13 cellular contexts compared by ENCODE assay signal in the genomic region with DNA sequence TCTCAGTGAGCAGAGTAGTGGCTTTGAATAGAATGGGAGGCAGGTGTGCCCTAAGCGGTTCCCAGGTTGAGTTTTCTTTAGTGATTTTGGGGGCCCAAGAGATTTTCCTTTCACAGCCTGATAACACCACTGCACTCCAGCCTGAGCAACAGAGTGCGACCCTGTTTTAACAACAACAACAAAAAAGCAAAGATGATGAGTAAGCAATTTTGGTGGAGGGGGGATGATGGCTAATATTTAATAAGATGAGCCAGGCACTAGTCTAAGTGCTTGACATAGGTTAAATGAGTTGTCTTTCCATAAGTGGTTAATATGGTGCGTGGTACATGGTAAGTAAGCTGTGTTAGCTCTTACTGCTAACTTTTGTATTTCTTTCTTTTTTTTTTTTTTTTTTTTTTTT. TPM values are rescaled to one million over a fixed set of nuclear protein-coding genes. Genes with fewer than 3 reads are reported as not detected.
DNase-seq lines count a peak whose midpoint lies in the region; ATAC-seq and TF ChIP-seq lines count a peak whose summit lies in the region.
"Had no signal": no experiment of that assay in that cellular context is flagged by ENCODE, and none has a peak within 500 bp of the region (broad histone marks: within the 10 kb centered on the region; RNA-seq: fewer than 3 reads in every experiment).

No MANE protein-coding gene starts in this region.

- POLR2A ChIA-PET in IMR-90 (lab: Charles Lee; ENCODE audit: unreplicated experiment) = interaction anchor here (0.7 kb wide), 1 partner anchor 107 kb away, joined by 7 read pairs; no protein-coding TSS in a partner anchor

- H3K4ac ChIP-seq in IMR-90 (ENCODE audit: low read depth, low read length) (no peak overlapping the region), trophoblast cell (ENCODE audit: low read depth, low read length) (peak overlapping the region; percentile 49)

- no peak overlapping the region for H3K27ac Mint-ChIP-seq in activated CD4-positive, alpha-beta T cell treated with anti-CD3 and anti-CD28 coated beads, Interleukin-2, amount 10 ng/mL, durations not matched to agents 24 days and 14 days
- H3K27ac Mint-ChIP-seq in effector memory CD8-positive, alpha-beta T cell = peak overlapping the region; percentile 89 to 90
- H3K27ac Mint-ChIP-seq: activated CD8-positive, alpha-beta memory T cell treated with anti-CD3 and anti-CD28 coated beads, Interleukin-2, amount 10 ng/mL, durations not matched to agents 7 days and 5 days had no signal

- H3K4me3 Mint-ChIP-seq in activated CD4-positive, alpha-beta T cell treated with anti-CD3 and anti-CD28 coated beads, Interleukin-2, amount 10 ng/mL, durations not matched to agents 24 days and 14 days = peak overlapping the region; percentile 28
- H3K4me3 Mint-ChIP-seq in effector memory CD8-positive, alpha-beta T cell = peak overlapping the region in 1 of 2 donors; percentile 97
- H3K4me3 Mint-ChIP-seq: activated CD8-positive, alpha-beta memory T cell treated with anti-CD3 and anti-CD28 coated beads, Interleukin-2, amount 10 ng/mL, durations not matched to agents 7 days and 5 days had no signal

- CTCF ChIA-PET in IMR-90 (lab: Yijun Ruan, JAX) = no interaction called here

- H3K23ac ChIP-seq in IMR-90 (ENCODE audit: low read depth, low read length) = no peak overlapping the region; the same call in 1 of the 2 replicates
- no peak overlapping the region for H3K23ac ChIP-seq in trophoblast cell (ENCODE audit: low read length)

- TF ChIP-seq RAD21 in IMR-90 (IDR thresholded peaks at IDR 0.05; ENCODE audit: low read length) = no peak

- no peak for DNase-seq in activated CD4-positive, alpha-beta T cell treated with anti-CD3 and anti-CD28 coated beads, Interleukin-2, amount 10 ng/mL, durations not matched to agents 24 days and 14 days
- no peak for DNase-seq in activated CD4-positive, alpha-beta T cell treated with anti-CD3 and anti-CD28 coated beads for 4 hours
- DNase-seq in IMR-90 = no peak
- no peak for DNase-seq in effector memory CD8-positive, alpha-beta T cell
- no peak for DNase-seq in trophoblast cell
- no peak for DNase-seq in central memory CD4-positive, alpha-beta T cell
- no peak for DNase-seq in foreskin keratinocyte
- DNase-seq in left lobe of liver (ENCODE audit: low spot score) = no peak
- DNase-seq: activated CD8-positive, alpha-beta memory T cell treated with anti-CD3 and anti-CD28 coated beads, Interleukin-2, amount 10 ng/mL, durations not matched to agents 7 days and 5 days; head of caudate nucleus; left cardiac atrium; stomach had no signal

- H2BK120ac ChIP-seq in IMR-90 (ENCODE audit: low read depth, low read length) = no peak overlapping the region
- no peak overlapping the region for H2BK120ac ChIP-seq in trophoblast cell (ENCODE audit: insufficient read depth, low read length, poor library complexity)

- no peak overlapping the region for H4K8ac ChIP-seq in IMR-90 (ENCODE audit: low read depth in 2 of 2, low read length in 2 of 2)
- no peak overlapping the region for H4K8ac ChIP-seq in trophoblast cell (ENCODE audit: low read depth, low read length)

- H3K27me3 ChIP-seq in IMR-90 (ENCODE audit: control insufficient read depth, insufficient read depth, low read length) (no peaks in the 10 kb centered on the region), trophoblast cell (ENCODE audit: insufficient read depth, low read length) (no peaks in the 10 kb centered on the region), foreskin keratinocyte (no peaks in the 10 kb centered on the region)
- H3K27me3 ChIP-seq: stomach had no signal

- no peak overlapping the region for H3K14ac ChIP-seq in IMR-90 (replicated peaks; ENCODE audit: low read depth, low read length)
- no peak overlapping the region for H3K14ac ChIP-seq in trophoblast cell (ENCODE audit: low read length)

- H3K79me2 ChIP-seq in trophoblast cell (ENCODE audit: control insufficient read depth, insufficient read depth, low read length, poor library complexity) = peaks cover 11% of the 10 kb centered on the region

- H2BK12ac ChIP-seq in trophoblast cell (ENCODE audit: low read length) = no peak overlapping the region

- in situ Hi-C loops in IMR-90 (cut with MboI; ENCODE audit: low sequenced_read_pairs) = no loop called here

- ATAC-seq in IMR-90 (ENCODE audit: low read depth) (no peak), foreskin keratinocyte (no peak), left lobe of liver (no peak)
- no peak for ATAC-seq in effector memory CD8-positive, alpha-beta T cell (replicated peaks)
- ATAC-seq: activated CD8-positive, alpha-beta memory T cell treated with anti-CD3 and anti-CD28 coated beads, Interleukin-2, amount 10 ng/mL, durations not matched to agents 7 days and 5 days; left cardiac atrium had no signal

- H3K4me1 ChIP-seq in IMR-90 (ENCODE audit: control insufficient read depth, insufficient read depth, low read length) = peaks cover 2% of the 10 kb centered on the region
- peaks cover 2 to 4% of the 10 kb centered on the region in 2 experiments for H3K4me1 ChIP-seq in trophoblast cell (ENCODE audit: control insufficient read depth in 1 of 2, insufficient read depth in 2 of 2, low read length in 2 of 2)
- H3K4me1 ChIP-seq in foreskin keratinocyte = no peaks in the 10 kb centered on the region

- H3K9ac ChIP-seq in IMR-90 (ENCODE audit: low read depth, low read length) (no peak overlapping the region), trophoblast cell (ENCODE audit: low read length) (no peak overlapping the region)

- no peak overlapping the region for H2BK15ac ChIP-seq in IMR-90 (ENCODE audit: low read depth, low read length)

- H3K4me3 ChIP-seq in IMR-90 (ENCODE audit: insufficient read depth, low read depth, low read length) = no peak overlapping the region
- no peak overlapping the region for H3K4me3 ChIP-seq in trophoblast cell (ENCODE audit: low read depth, low read length)

- TF ChIP-seq CTCF in IMR-90 (conservative IDR thresholded peaks at IDR 0.05; ENCODE audit: low read depth, low read length) (no peak), foreskin keratinocyte (conservative IDR thresholded peaks at IDR 0.05) (no peak)

- H2AK9ac ChIP-seq in IMR-90 (replicated peaks; ENCODE audit: low read depth, low read length, poor library complexity) = no peak overlapping the region

- no peak overlapping the region for H4K5ac ChIP-seq in IMR-90 (ENCODE audit: low read depth, low read length)

- intact Hi-C loops in activated CD4-positive, alpha-beta T cell treated with anti-CD3 and anti-CD28 coated beads, Interleukin-2, amount 10 ng/mL, durations not matched to agents 24 days and 14 days (cut with micrococcal nuclease) = no loop called here
- intact Hi-C loops in IMR-90 (cut with micrococcal nuclease) = no loop called here

- no peak overlapping the region for H4K12ac ChIP-seq in trophoblast cell (ENCODE audit: low read depth, low read length)

- H2AFZ ChIP-seq in IMR-90 (replicated peaks; ENCODE audit: low read length, poor library complexity) (no peak overlapping the region), trophoblast cell (ENCODE audit: insufficient read depth, low read length, poor library complexity) (no peak overlapping the region)

- H2BK5ac ChIP-seq in IMR-90 (ENCODE audit: low read depth, low read length, poor library complexity, severe bottlenecking) (no peak overlapping the region), trophoblast cell (ENCODE audit: low read depth, low read length, poor library complexity) (no peak overlapping the region)

- H4K20me1 ChIP-seq in IMR-90 (ENCODE audit: insufficient read depth, low read length) = no peaks in the 10 kb centered on the region; the same call in none of the 2 replicates

- no peak overlapping the region for H3K18ac ChIP-seq in IMR-90 (ENCODE audit: low read depth, low read length)
- H3K18ac ChIP-seq in trophoblast cell (ENCODE audit: low read length) = no peak overlapping the region

- H3K9me1 ChIP-seq in IMR-90 (ENCODE audit: insufficient read depth, low read length) = peaks cover 15% of the 10 kb centered on the region; the same call in 1 of the 2 replicates

- peaks cover 7% of the 10 kb centered on the region for H3K27me3 Mint-ChIP-seq in activated CD4-positive, alpha-beta T cell treated with anti-CD3 and anti-CD28 coated beads, Interleukin-2, amount 10 ng/mL, durations not matched to agents 24 days and 14 days
- H3K27me3 Mint-ChIP-seq in effector memory CD8-positive, alpha-beta T cell = no peaks in the 10 kb centered on the region

- H3K56ac ChIP-seq in IMR-90 (ENCODE audit: extremely low read depth, insufficient read depth, low read length) = no peak overlapping the region

- BruUV-seq in IMR-90 (replicated peaks; lab: Mats Ljungman, UMichigan) = no TSS peak

- H3K36me3 Mint-ChIP-seq in activated CD4-positive, alpha-beta T cell treated with anti-CD3 and anti-CD28 coated beads, Interleukin-2, amount 10 ng/mL, durations not matched to agents 24 days and 14 days (ENCODE audit: low read depth) = peaks cover 2% of the 10 kb centered on the region
- H3K36me3 Mint-ChIP-seq in effector memory CD8-positive, alpha-beta T cell (ENCODE audit: insufficient read depth) = peaks cover 6% of the 10 kb centered on the region

- H3K36me3 ChIP-seq in IMR-90 (ENCODE audit: control insufficient read depth, insufficient read depth, low read length) = peaks cover 7% of the 10 kb centered on the region
- H3K36me3 ChIP-seq in trophoblast cell (ENCODE audit: control insufficient read depth in 1 of 2, insufficient read depth in 2 of 2, low read length in 2 of 2) = peaks cover 5 to 9% of the 10 kb centered on the region in 2 experiments

- dilution Hi-C loops in IMR-90 (cut with HindIII; ENCODE audit: low sequenced_read_pairs, unreplicated experiment) = no loop called here

- H3K9me3 Mint-ChIP-seq in activated CD4-positive, alpha-beta T cell treated with anti-CD3 and anti-CD28 coated beads, Interleukin-2, amount 10 ng/mL, durations not matched to agents 24 days and 14 days = no peaks in the 10 kb centered on the region
- H3K9me3 Mint-ChIP-seq in effector memory CD8-positive, alpha-beta T cell = no peaks in the 10 kb centered on the region

- H3K27ac ChIP-seq in IMR-90 (ENCODE audit: insufficient read depth, low read length) = no peak overlapping the region
- H3K27ac ChIP-seq in trophoblast cell (ENCODE audit: low read depth, low read length) = no peak overlapping the region
- no peak overlapping the region for H3K27ac ChIP-seq in foreskin keratinocyte

- no peak overlapping the region for H4K91ac ChIP-seq in IMR-90 (ENCODE audit: insufficient read depth, low read depth, low read length)
- no peak overlapping the region for H4K91ac ChIP-seq in trophoblast cell (ENCODE audit: low read depth, low read length)

- H3K4me1 Mint-ChIP-seq in activated CD4-positive, alpha-beta T cell treated with anti-CD3 and anti-CD28 coated beads, Interleukin-2, amount 10 ng/mL, durations not matched to agents 24 days and 14 days = peaks cover 22% of the 10 kb centered on the region
- H3K4me1 Mint-ChIP-seq in effector memory CD8-positive, alpha-beta T cell (ENCODE audit: low read depth in 2 of 2) = peaks cover 20 to 30% of the 10 kb centered on the region in 2 donors

- WGBS in IMR-90 (ENCODE audit: extremely low coverage in 2 of 2, insufficient read length in 1 of 2), 2 experiments = no CpG with 5 or more reads among the region's 3 CpGs
- WGBS in trophoblast cell (ENCODE audit: extremely low coverage, insufficient coverage, insufficient read length) = no CpG with 5 or more reads among the region's 3 CpGs

- H2BK20ac ChIP-seq in IMR-90 (ENCODE audit: low read depth, low read length) = no peak overlapping the region

- H3K9me3 ChIP-seq in IMR-90 (ENCODE audit: control insufficient read depth, insufficient read depth, low read length) (no peaks in the 10 kb centered on the region), trophoblast cell (ENCODE audit: insufficient read depth, low read depth, low read length) (no peaks in the 10 kb centered on the region)
- H3K9me3 ChIP-seq: stomach had no signal

- no peak for TF ChIP-seq POLR2A in IMR-90 (IDR thresholded peaks at IDR 0.05; ENCODE audit: low read depth, low read length)

- H3K4me2 ChIP-seq in IMR-90 (ENCODE audit: low read depth, low read length) = no peak overlapping the region
- no peak overlapping the region for H3K4me2 ChIP-seq in trophoblast cell (ENCODE audit: low read length)

- peaks cover 21 to 62% of the 10 kb centered on the region in 2 experiments for H3K79me1 ChIP-seq in IMR-90 (ENCODE audit: low read depth in 1 of 2, low read length in 2 of 2)
- peaks cover 6% of the 10 kb centered on the region for H3K79me1 ChIP-seq in trophoblast cell (ENCODE audit: low read length)

- no peak overlapping the region for H2AK5ac ChIP-seq in IMR-90 (ENCODE audit: low read depth, low read length)
- no peak overlapping the region for H2AK5ac ChIP-seq in trophoblast cell (ENCODE audit: low read length)

RNA-seq across cellular contexts. Expression of gene RNPEP, which starts 2.0 kb away (rescaled TPM):
- total RNA-seq in activated CD4-positive, alpha-beta T cell treated with anti-CD3 and anti-CD28 coated beads, Interleukin-2, amount 10 ng/mL, durations not matched to agents 24 days and 14 days = 34.2 and 36.1 TPM in 2 replicates
- total RNA-seq in IMR-90 (2012; rRNA removed) = 39.7 and 49.8 TPM in 2 replicates
- polyA plus RNA-seq in IMR-90 (2012; rRNA removed) = 57.3 and 75.4 TPM in 2 replicates
- polyA plus RNA-seq in IMR-90 (2012; cell fraction: cytosol; rRNA removed) = 51.9 and 58.2 TPM in 2 replicates
- polyA plus RNA-seq in IMR-90 (2012; cell fraction: nucleus; rRNA removed; ENCODE audit: low replicate concordance) = 61.4 and 80.2 TPM in 2 replicates
- 43.6 and 45.1 TPM in 2 replicates for polyA plus RNA-seq in trophoblast cell (2013)
- 75.0 and 79.3 TPM in 2 replicates for total RNA-seq in foreskin keratinocyte
- polyA plus RNA-seq in foreskin keratinocyte = 82.4 and 97.4 TPM in 2 replicates
- 36.3 TPM for total RNA-seq in left lobe of liver

RNA-seq across cellular contexts. Expression of gene ELF3, which starts 25.9 kb away (rescaled TPM):
- 0.14 and 0.68 TPM in 2 replicates for total RNA-seq in activated CD4-positive, alpha-beta T cell treated with anti-CD3 and anti-CD28 coated beads, Interleukin-2, amount 10 ng/mL, durations not matched to agents 24 days and 14 days
- total RNA-seq in IMR-90 (2012; rRNA removed) = under 0.01 TPM in 1 of 2 replicates, not detected in the other
- polyA plus RNA-seq in IMR-90 (2012; rRNA removed) = 0.19 and 0.38 TPM in 2 replicates
- polyA plus RNA-seq in IMR-90 (2012; cell fraction: cytosol; rRNA removed) = 0.02 and 0.11 TPM in 2 replicates
- polyA plus RNA-seq in IMR-90 (2012; cell fraction: nucleus; rRNA removed; ENCODE audit: low replicate concordance) = 1.3 and 7.4 TPM in 2 replicates
- 35.9 and 38.6 TPM in 2 replicates for polyA plus RNA-seq in trophoblast cell (2013)
- 0.04 and 0.07 TPM in 2 replicates for total RNA-seq in foreskin keratinocyte
- 0.04 TPM in 1 of 2 replicates, not detected in the other for polyA plus RNA-seq in foreskin keratinocyte
- 16.2 TPM for total RNA-seq in left lobe of liver

RNA-seq across cellular contexts. Expression of gene TIMM17A, which starts 29.1 kb away (rescaled TPM):
- total RNA-seq in activated CD4-positive, alpha-beta T cell treated with anti-CD3 and anti-CD28 coated beads, Interleukin-2, amount 10 ng/mL, durations not matched to agents 24 days and 14 days = 119 and 122 TPM in 2 replicates
- total RNA-seq in IMR-90 (2012; rRNA removed) (87.3 and 114 TPM in 2 replicates), foreskin keratinocyte (63.6 and 66.4 TPM in 2 replicates), left lobe of liver (42.0 TPM)
- polyA plus RNA-seq in IMR-90 (2012; rRNA removed) (66.4 and 80.4 TPM in 2 replicates), foreskin keratinocyte (73.5 TPM in 2 replicates)
- 12.3 and 24.1 TPM in 2 replicates for polyA plus RNA-seq in IMR-90 (2012; cell fraction: cytosol; rRNA removed)
- polyA plus RNA-seq in IMR-90 (2012; cell fraction: nucleus; rRNA removed; ENCODE audit: low replicate concordance) = 11.6 and 52.0 TPM in 2 replicates
- polyA plus RNA-seq in trophoblast cell (2013) = 59.9 and 63.0 TPM in 2 replicates

RNA-seq across cellular contexts. Expression of gene LMOD1, which starts 38.1 kb away (rescaled TPM):
- not detected in 2 replicates for total RNA-seq in activated CD4-positive, alpha-beta T cell treated with anti-CD3 and anti-CD28 coated beads, Interleukin-2, amount 10 ng/mL, durations not matched to agents 24 days and 14 days
- total RNA-seq in IMR-90 (2012; rRNA removed) (44.4 and 53.2 TPM in 2 replicates), foreskin keratinocyte (not detected in 2 replicates), left lobe of liver (1.0 TPM)
- polyA plus RNA-seq in IMR-90 (2012; rRNA removed) (48.6 and 51.7 TPM in 2 replicates), foreskin keratinocyte (0.01 TPM in 1 of 2 replicates, not detected in the other)
- 25.9 and 44.1 TPM in 2 replicates for polyA plus RNA-seq in IMR-90 (2012; cell fraction: cytosol; rRNA removed)
- 52.3 and 60.1 TPM in 2 replicates for polyA plus RNA-seq in IMR-90 (2012; cell fraction: nucleus; rRNA removed; ENCODE audit: low replicate concordance)
- polyA plus RNA-seq in trophoblast cell (2013) = 3.2 TPM in 2 replicates
- total RNA-seq: A172; activated CD8-positive, alpha-beta memory T cell treated with anti-CD3 and anti-CD28 coated beads, Interleukin-2, amount 10 ng/mL, durations not matched to agents 7 days and 5 days had no signal

Comparison
In these comparisons a context has a peak if more than half of its experiments do, and no peak if none do; other contexts are left out.
1. RNA of gene ELF3, which starts 25.9 kb away (total RNA-seq): 16.2 TPM in left lobe of liver (single experiment); 0.14 to 0.68 TPM in activated CD4-positive, alpha-beta T cell treated with anti-CD3 and anti-CD28 coated beads, Interleukin-2, amount 10 ng/mL, durations not matched to agents 24 days and 14 days, 0.04 to 0.07 TPM in foreskin keratinocyte and under 0.01 TPM in IMR-90; every median in the first group is over 10 times any median in the second.